ENCODE assay signal across 39 cellular contexts in the genomic region with DNA sequence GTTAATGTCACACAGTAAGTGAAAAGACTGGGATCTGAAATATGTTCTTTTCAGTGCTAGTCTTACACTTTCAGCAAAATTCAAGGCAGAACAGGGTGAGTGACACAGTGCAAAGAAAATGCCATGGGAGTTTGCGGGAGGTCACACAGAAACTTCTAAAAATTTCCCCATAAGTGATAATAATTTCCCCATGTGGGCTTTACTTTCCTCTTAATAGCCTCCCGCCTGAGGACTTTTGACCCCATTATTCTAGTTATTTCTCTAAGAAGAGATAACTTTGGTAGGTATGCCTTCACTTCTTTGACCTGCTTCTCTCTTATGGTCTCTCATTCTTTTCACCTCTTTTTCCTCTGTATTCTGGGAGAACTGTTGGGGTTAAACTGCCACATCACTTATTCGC. TPM values are rescaled to one million over a fixed set of nuclear protein-coding genes. Genes with fewer than 3 reads are reported as not detected.
"Had no signal": no experiment of that assay in that cellular context is flagged by ENCODE, and none has a peak within 500 bp of the region (broad histone marks: within the 10 kb centered on the region; RNA-seq: fewer than 3 reads in every experiment).

No MANE protein-coding gene starts in this region.

- H3K27me3 ChIP-seq: adrenal gland, ascending aorta, body of pancreas, brain microvascular endothelial cell, breast epithelium, cardiac muscle cell had no signal

- H3K4me1 ChIP-seq: adrenal gland, ascending aorta, breast epithelium had no signal

- H3K9me3 Mint-ChIP-seq: activated naive CD4-positive, alpha-beta T cell treated with anti-CD3 and anti-CD28 coated beads for 36 hours; activated naive CD4-positive, alpha-beta T cell treated with anti-CD3 and anti-CD28 coated beads, Interleukin-2, amount 10 ng/mL, durations not matched to agents 7 days and 5 days; activated naive CD4-positive, alpha-beta T cell treated with anti-CD3 and anti-CD28 coated beads, Interleukin-2, amount 50 U/mL, for 24 hours; activated naive CD4-positive, alpha-beta T cell treated with anti-CD3 and anti-CD28 coated beads, Interleukin-2, amount 50 U/mL, for 72 hours; activated naive CD8-positive, alpha-beta T cell treated with anti-CD3 and anti-CD28 coated beads for 36 hours; activated naive CD8-positive, alpha-beta T cell treated with anti-CD3 and anti-CD28 coated beads, Interleukin-2, amount 10 ng/mL, durations not matched to agents 7 days and 5 days; activated T-cell treated with anti-CD3 and anti-CD28 coated beads, Interleukin-2, amount 50 U/mL, for 24 hours; activated T-cell treated with anti-CD3 and anti-CD28 coated beads, Interleukin-2, amount 50 U/mL, for 4 hours; activated T-cell treated with anti-CD3 and anti-CD28 coated beads, Interleukin-2, amount 50 U/mL, for 72 hours; activated T-helper 1 cell treated with anti-CD3 and anti-CD28 coated beads, Interleukin-12 subunit alpha, Interleukin-12 subunit beta, Interleukin-2, Interleukin-4 antibody, amounts not matched to agents 30 ng/mL and 10 ng/mL and 1 ng/mL, durations not matched to agents 14 hours and 24 hours and 36 hours; activated T-helper 17 cell treated with anti-CD3 and anti-CD28 coated beads, Interleukin-2, amount 50 U/mL, for 72 hours; activated T-helper 2 cell treated with anti-CD3 and anti-CD28 coated beads, Interferon-gamma antibody, Interleukin-2, Interleukin-4, amounts not matched to agents 10 μg/mL and 5 μg/mL and 100 μg/mL, durations not matched to agents 14 hours and 24 hours and 36 hours; brain; central memory CD8-positive, alpha-beta T cell had no signal

- H3K4me3 ChIP-seq: adrenal gland, ascending aorta, body of pancreas, breast epithelium, cardiac muscle cell had no signal

- H3K9me3 ChIP-seq: adrenal gland, ascending aorta, body of pancreas, breast epithelium had no signal

- ATAC-seq: activated naive CD4-positive, alpha-beta T cell treated with anti-CD3 and anti-CD28 coated beads, Interleukin-2, amount 50 U/mL, for 72 hours; activated naive CD8-positive, alpha-beta T cell treated with anti-CD3 and anti-CD28 coated beads, Interleukin-2, amount 50 U/mL, for 24 hours; activated T-cell treated with anti-CD3 and anti-CD28 coated beads, Interleukin-2, amount 50 U/mL, for 4 hours; activated T-cell treated with anti-CD3 and anti-CD28 coated beads, Interleukin-2, amount 50 U/mL, for 72 hours; activated T-helper 17 cell treated with anti-CD3 and anti-CD28 coated beads, Interleukin-2, amount 50 U/mL, for 72 hours had no signal

- H3K36me3 ChIP-seq: adrenal gland, ascending aorta, brain microvascular endothelial cell, breast epithelium, cardiac muscle cell had no signal

- H3K4me1 Mint-ChIP-seq: activated naive CD4-positive, alpha-beta T cell treated with anti-CD3 and anti-CD28 coated beads, Interleukin-2, amount 10 ng/mL, durations not matched to agents 7 days and 5 days; activated naive CD4-positive, alpha-beta T cell treated with anti-CD3 and anti-CD28 coated beads, Interleukin-2, amount 50 U/mL, for 24 hours; activated naive CD8-positive, alpha-beta T cell treated with anti-CD3 and anti-CD28 coated beads for 36 hours; activated naive CD8-positive, alpha-beta T cell treated with anti-CD3 and anti-CD28 coated beads, Interleukin-2, amount 10 ng/mL, durations not matched to agents 7 days and 5 days; activated naive CD8-positive, alpha-beta T cell treated with anti-CD3 and anti-CD28 coated beads, Interleukin-2, amount 50 U/mL, for 24 hours; activated T-helper 17 cell treated with anti-CD3 and anti-CD28 coated beads, Interleukin-2, amount 50 U/mL, for 72 hours; brain had no signal

- H3K36me3 Mint-ChIP-seq: activated naive CD4-positive, alpha-beta T cell treated with anti-CD3 and anti-CD28 coated beads, Interleukin-2, amount 10 ng/mL, durations not matched to agents 7 days and 5 days; activated naive CD4-positive, alpha-beta T cell treated with anti-CD3 and anti-CD28 coated beads, Interleukin-2, amount 50 U/mL, for 24 hours; activated naive CD4-positive, alpha-beta T cell treated with anti-CD3 and anti-CD28 coated beads, Interleukin-2, amount 50 U/mL, for 72 hours; activated naive CD8-positive, alpha-beta T cell; activated naive CD8-positive, alpha-beta T cell treated with anti-CD3 and anti-CD28 coated beads for 36 hours; activated naive CD8-positive, alpha-beta T cell treated with anti-CD3 and anti-CD28 coated beads, Interleukin-2, amount 10 ng/mL, durations not matched to agents 7 days and 5 days; brain had no signal

- FAIRE-seq: bronchial epithelial cell had no signal

- H3K27ac ChIP-seq: adrenal gland, ascending aorta, brain microvascular endothelial cell, breast epithelium, cardiac muscle cell had no signal

- H3K4me3 Mint-ChIP-seq: activated naive CD4-positive, alpha-beta T cell treated with anti-CD3 and anti-CD28 coated beads for 36 hours; activated naive CD4-positive, alpha-beta T cell treated with anti-CD3 and anti-CD28 coated beads, Interleukin-2, amount 10 ng/mL, durations not matched to agents 7 days and 5 days; activated naive CD4-positive, alpha-beta T cell treated with anti-CD3 and anti-CD28 coated beads, Interleukin-2, amount 50 U/mL, for 24 hours; activated naive CD8-positive, alpha-beta T cell; activated naive CD8-positive, alpha-beta T cell treated with anti-CD3 and anti-CD28 coated beads for 36 hours; activated naive CD8-positive, alpha-beta T cell treated with anti-CD3 and anti-CD28 coated beads, Interleukin-2, amount 10 ng/mL, durations not matched to agents 7 days and 5 days; activated naive CD8-positive, alpha-beta T cell treated with anti-CD3 and anti-CD28 coated beads, Interleukin-2, amount 50 U/mL, for 24 hours; activated T-cell treated with anti-CD3 and anti-CD28 coated beads, Interleukin-2, amount 50 U/mL, for 24 hours; activated T-cell treated with anti-CD3 and anti-CD28 coated beads, Interleukin-2, amount 50 U/mL, for 4 hours; activated T-cell treated with anti-CD3 and anti-CD28 coated beads, Interleukin-2, amount 50 U/mL, for 72 hours; activated T-helper 1 cell treated with anti-CD3 and anti-CD28 coated beads, Interleukin-12 subunit alpha, Interleukin-12 subunit beta, Interleukin-2, Interleukin-4 antibody, amounts not matched to agents 30 ng/mL and 10 ng/mL and 1 ng/mL, durations not matched to agents 14 hours and 24 hours and 36 hours; activated T-helper 17 cell treated with anti-CD3 and anti-CD28 coated beads, Interleukin-2, amount 50 U/mL, for 72 hours; brain; central memory CD8-positive, alpha-beta T cell had no signal

- H3K27me3 Mint-ChIP-seq: activated naive CD4-positive, alpha-beta T cell treated with anti-CD3 and anti-CD28 coated beads, Interleukin-2, amount 10 ng/mL, durations not matched to agents 7 days and 5 days had no signal

- DNase-seq: activated effector memory CD4-positive, alpha-beta T cell treated with anti-CD3 and anti-CD28 coated beads, Interleukin-2, amount 50 U/mL, for 16 hours; activated effector memory CD4-positive, alpha-beta T cell treated with Interleukin-2 at 50 U/mL for 16 hours; activated gamma-delta T cell; activated gamma-delta T cell treated with Interleukin-2 at 50 U/mL for 16 hours; activated naive CD4-positive, alpha-beta T cell; activated naive CD4-positive, alpha-beta T cell treated with anti-CD3 and anti-CD28 coated beads for 36 hours; activated naive CD4-positive, alpha-beta T cell treated with anti-CD3 and anti-CD28 coated beads, Interleukin-2, amount 10 ng/mL, durations not matched to agents 7 days and 5 days; activated naive CD4-positive, alpha-beta T cell treated with anti-CD3 and anti-CD28 coated beads, Interleukin-2, amount 50 U/mL, for 16 hours; activated naive CD4-positive, alpha-beta T cell treated with Interleukin-2 at 50 U/mL for 16 hours; activated naive CD8-positive, alpha-beta T cell treated with anti-CD3 and anti-CD28 coated beads for 36 hours; activated naive CD8-positive, alpha-beta T cell treated with anti-CD3 and anti-CD28 coated beads, Interleukin-2, amount 10 ng/mL, durations not matched to agents 7 days and 5 days; activated naive CD8-positive, alpha-beta T cell treated with anti-CD3 and anti-CD28 coated beads, Interleukin-2, amount 50 U/mL, for 24 hours; activated T-cell treated with anti-CD3 and anti-CD28 coated beads, Interleukin-2, amount 50 U/mL, for 1 hour; activated T-cell treated with anti-CD3 and anti-CD28 coated beads, Interleukin-2, amount 50 U/mL, for 24 hours; activated T-cell treated with anti-CD3 and anti-CD28 coated beads, Interleukin-2, amount 50 U/mL, for 4 hours; activated T-cell treated with anti-CD3 and anti-CD28 coated beads, Interleukin-2, amount 50 U/mL, for 48 hours; activated T-cell treated with anti-CD3 and anti-CD28 coated beads, Interleukin-2, amount 50 U/mL, for 72 hours; adrenal gland; amniotic stem cell; amygdala; anterior cingulate cortex; aorta; body of pancreas; brain microvascular endothelial cell; caudate nucleus; central memory CD4-positive, alpha-beta T cell; cerebellar nuclear complex had no signal

- H3K27ac Mint-ChIP-seq: activated naive CD4-positive, alpha-beta T cell treated with anti-CD3 and anti-CD28 coated beads for 36 hours; activated naive CD4-positive, alpha-beta T cell treated with anti-CD3 and anti-CD28 coated beads, Interleukin-2, amount 10 ng/mL, durations not matched to agents 7 days and 5 days; activated naive CD4-positive, alpha-beta T cell treated with anti-CD3 and anti-CD28 coated beads, Interleukin-2, amount 50 U/mL, for 24 hours; activated naive CD4-positive, alpha-beta T cell treated with anti-CD3 and anti-CD28 coated beads, Interleukin-2, amount 50 U/mL, for 72 hours; activated naive CD8-positive, alpha-beta T cell; activated naive CD8-positive, alpha-beta T cell treated with anti-CD3 and anti-CD28 coated beads for 36 hours; activated naive CD8-positive, alpha-beta T cell treated with anti-CD3 and anti-CD28 coated beads, Interleukin-2, amount 10 ng/mL, durations not matched to agents 7 days and 5 days; activated naive CD8-positive, alpha-beta T cell treated with anti-CD3 and anti-CD28 coated beads, Interleukin-2, amount 50 U/mL, for 24 hours; activated T-cell treated with anti-CD3 and anti-CD28 coated beads, Interleukin-2, amount 50 U/mL, for 24 hours; activated T-cell treated with anti-CD3 and anti-CD28 coated beads, Interleukin-2, amount 50 U/mL, for 72 hours; activated T-helper 1 cell treated with anti-CD3 and anti-CD28 coated beads, Interleukin-12 subunit alpha, Interleukin-12 subunit beta, Interleukin-2, Interleukin-4 antibody, amounts not matched to agents 30 ng/mL and 10 ng/mL and 1 ng/mL, durations not matched to agents 14 hours and 24 hours and 36 hours; activated T-helper 17 cell treated with anti-CD3 and anti-CD28 coated beads, Interleukin-2, amount 50 U/mL, for 72 hours; activated T-helper 2 cell treated with anti-CD3 and anti-CD28 coated beads, Interferon-gamma antibody, Interleukin-2, Interleukin-4, amounts not matched to agents 10 μg/mL and 5 μg/mL and 100 μg/mL, durations not matched to agents 14 hours and 24 hours and 36 hours; brain had no signal

RNA-seq across cellular contexts. Expression of a gene that starts 8.1 kb away (rescaled TPM):
- total RNA-seq: activated naive CD8-positive, alpha-beta T cell treated with anti-CD3 and anti-CD28 coated beads, Interleukin-2, amount 10 ng/mL, durations not matched to agents 7 days and 5 days had no signal
